ENCODE assay signal across 1 cellular context in genomic region chr13:93217701-93218100, GRCh38.
TF ChIP-seq lines count a peak whose summit lies in the region.

No MANE protein-coding gene starts in this region.

TF ChIP-seq in IMR-90, 13 proteins besides CTCF, POLR2A, EP300 and RAD21:
- TF ChIP-seq USF2 (IDR thresholded peaks at IDR 0.05; ENCODE audit: low read depth, low read length) (no peak), RFX5 (IDR thresholded peaks at IDR 0.05; ENCODE audit: low read depth, low read length) (no peak), MAFK (IDR thresholded peaks at IDR 0.05; ENCODE audit: low read depth, low read length) (no peak), MXI1 (IDR thresholded peaks at IDR 0.05; ENCODE audit: borderline replicate concordance, low read depth, low read length) (no peak), CHD1 (IDR thresholded peaks at IDR 0.05; ENCODE audit: low read depth, low read length) (no peak), CEBPB (IDR thresholded peaks at IDR 0.05; ENCODE audit: low read depth, low read length) (no peak), NFE2L2 (IDR thresholded peaks at IDR 0.05; ENCODE audit: low read depth, low read length) (no peak), ELK1 (IDR thresholded peaks at IDR 0.05; ENCODE audit: borderline replicate concordance, low read depth, low read length) (no peak)
